ENCODE assay signal across 15 cellular contexts in genomic region chr17:43894494-43894893, GRCh38. TPM values are rescaled to one million over a fixed set of nuclear protein-coding genes. Genes with fewer than 3 reads are reported as not detected.
"Had no signal": no experiment of that assay in that cellular context is flagged by ENCODE, and none has a peak within 500 bp of the region (broad histone marks: within the 10 kb centered on the region; RNA-seq: fewer than 3 reads in every experiment).

No MANE protein-coding gene starts in this region.

RNA-seq across cellular contexts. Expression of gene CD300LG, which starts 47.5 kb away (rescaled TPM):
- total RNA-seq: temporal lobe had no signal

RNA-seq across cellular contexts. Expression of gene PPY, which starts 47.8 kb away (rescaled TPM):
- total RNA-seq: stomach, subcutaneous adipose tissue, suprapubic skin, temporal lobe, testis, thoracic aorta, thyroid gland, tibial nerve, transverse colon, upper lobe of left lung, upper lobe of right lung, ureter, urinary bladder, uterus, vagina had no signal
- polyA plus RNA-seq: stomach, urinary bladder had no signal

RNA-seq across cellular contexts. Expression of gene PYY, which starts 59.2 kb away (rescaled TPM):
- total RNA-seq: subcutaneous adipose tissue, suprapubic skin, temporal lobe, thoracic aorta, upper lobe of right lung, ureter, urinary bladder, uterus, vagina had no signal
- polyA plus RNA-seq: urinary bladder had no signal
